ENCODE assay signal across 15 cellular contexts in genomic region chr12:53752192-53752601, GRCh38. TPM values are rescaled to one million over a fixed set of nuclear protein-coding genes. Genes with fewer than 3 reads are reported as not detected.
DNase-seq lines count a peak whose midpoint lies in the region; ATAC-seq and TF ChIP-seq lines count a peak whose summit lies in the region.
"Had no signal": no experiment of that assay in that cellular context is flagged by ENCODE, and none has a peak within 500 bp of the region (broad histone marks: within the 10 kb centered on the region; RNA-seq: fewer than 3 reads in every experiment).

No MANE protein-coding gene starts in this region.

- H3K36me3 ChIP-seq in colonic mucosa: no peaks in the 10 kb centered on the region
- H3K36me3 ChIP-seq: brain microvascular endothelial cell had no signal

- ATAC-seq in GM19467 (IDR thresholded peaks at IDR 0.05; ENCODE audit: unreplicated experiment): no peak

- intact Hi-C loops in colonic mucosa (cut with DNase I): no loop called here

- H3K4me1 ChIP-seq in colonic mucosa: peaks cover 8% of the 10 kb centered on the region

- H3K4me3 ChIP-seq in GM12864 (ENCODE audit: low read depth, low read length): peak overlapping the region; percentile 49; the same call in 1 of the 2 replicates
- H3K4me3 ChIP-seq in iPS-18c (ENCODE audit: insufficient read depth, low read depth, low read length): peak overlapping the region; percentile 63
- H3K4me3 ChIP-seq in colonic mucosa: no peak overlapping the region

- no peak overlapping the region for H3K9ac ChIP-seq in colonic mucosa (ENCODE audit: low read depth in 2 of 2, low read length in 2 of 2)

- TF ChIP-seq CTCF in GM12864 (IDR thresholded peaks at IDR 0.05; ENCODE audit: low read depth, low read length, missing control alignments) (no peak), GM10266 (IDR thresholded peaks at IDR 0.05; ENCODE audit: control insufficient read depth, insufficient read depth, low read depth, missing control alignments) (no peak), colonic mucosa (IDR thresholded peaks at IDR 0.05) (no peak)

- DNase-seq in GM12864 (ENCODE audit: low read depth) (no peak), GM10266 (ENCODE audit: extremely low spot score) (no peak), colonic mucosa (no peak)
- DNase-seq in stimulated activated CD4-positive, alpha-beta T cell treated with anti-CD3 and anti-CD28 coated beads, Interleukin-4, amount 100 ng/mL, for 4 hours: no peak
- DNase-seq: activated CD4-positive, alpha-beta T cell treated with anti-CD3 and anti-CD28 coated beads for 4 hours; brain microvascular endothelial cell; COR-L47; NCI-H226 had no signal

- H3K9me3 ChIP-seq in iPS-18c (ENCODE audit: control insufficient read depth, insufficient read depth, low read length) (no peaks in the 10 kb centered on the region), colonic mucosa (no peaks in the 10 kb centered on the region)

- H3K27ac ChIP-seq in angular gyrus (ENCODE audit: low read depth, low read length) (peak overlapping the region; percentile 85), temporal lobe (ENCODE audit: low read depth, low read length) (peak overlapping the region; percentile 56), colonic mucosa (no peak overlapping the region)
- H3K27ac ChIP-seq: brain microvascular endothelial cell had no signal

- peaks cover 55% of the 10 kb centered on the region for H3K27me3 ChIP-seq in colonic mucosa

RNA-seq across cellular contexts. Expression of gene CISTR, which starts 0.4 kb away (rescaled TPM):
- total RNA-seq in temporal lobe: not detected
- not detected for total RNA-seq in colonic mucosa
- total RNA-seq: activated T-helper 17 cell treated with anti-CD3 and anti-CD28 coated beads, Interleukin-2, amount 50 U/mL, for 72 hours; mononuclear cell; T-helper 1 cell treated with Interleukin-12 subunit alpha and Interleukin-12 subunit beta and Interleukin-4 antibody, amounts not matched to agents 30 ng/mL and 1 ng/mL, for 36 hours had no signal

RNA-seq across cellular contexts. Expression of gene CALCOCO1, which starts 24.9 kb away (rescaled TPM):
- total RNA-seq in temporal lobe (53.1 TPM), colonic mucosa (10 to 100 TPM; 36.0 to 64.5 TPM)
